ENCODE assay signal across 8 cellular contexts in the genomic region with DNA sequence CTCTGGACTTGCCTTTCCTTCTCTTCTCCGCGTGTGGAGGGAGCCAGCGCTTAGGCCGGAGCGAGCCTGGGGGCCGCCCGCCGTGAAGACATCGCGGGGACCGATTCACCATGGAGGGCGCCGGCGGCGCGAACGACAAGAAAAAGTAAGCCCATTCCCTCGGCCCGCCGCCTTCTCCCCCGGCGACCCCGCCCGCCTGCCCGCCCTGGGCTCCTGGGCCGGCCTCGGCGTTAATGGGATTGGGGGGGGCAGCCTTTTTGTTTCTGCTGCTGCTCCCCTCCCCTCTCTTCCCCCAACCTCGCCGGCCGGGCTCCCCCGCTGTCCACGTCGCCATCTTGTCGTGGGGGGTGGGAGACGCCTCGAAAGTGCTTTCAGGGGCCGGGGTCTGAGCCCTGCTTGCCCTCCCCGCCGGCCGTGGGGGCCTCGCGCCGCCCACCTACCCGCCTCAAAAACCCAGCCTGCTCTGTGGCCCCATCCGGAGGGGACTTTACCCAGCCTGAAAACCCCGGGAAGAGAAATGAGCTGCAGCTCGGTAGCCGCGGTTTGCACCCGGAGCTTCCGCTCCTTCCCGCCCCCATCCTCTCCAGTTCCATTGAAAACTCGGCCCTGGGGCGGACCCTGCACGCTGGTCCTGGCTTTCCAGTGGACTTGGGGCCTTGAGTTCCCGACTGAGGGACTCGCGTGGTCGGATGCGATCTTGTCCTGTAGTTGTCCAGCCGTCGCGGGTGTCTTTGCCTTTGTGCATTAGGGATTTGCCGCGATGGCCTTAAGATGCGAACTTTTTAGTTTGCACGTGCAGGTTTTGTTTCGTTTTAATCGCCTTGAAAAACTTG. TPM values are rescaled to one million over a fixed set of nuclear protein-coding genes. Genes with fewer than 3 reads are reported as not detected.
DNase-seq lines count a peak whose midpoint lies in the region; ATAC-seq and TF ChIP-seq lines count a peak whose summit lies in the region.

No MANE protein-coding gene starts in this region.

- H3K9ac ChIP-seq in stomach smooth muscle (ENCODE audit: low read length in 2 of 2), result peak overlapping the region; percentile 76 to 88

- peaks cover 56% of the 10 kb centered on the region for H3K79me2 ChIP-seq in PC-9 (ENCODE audit: low read depth)

- no peak overlapping the region for H2AFZ ChIP-seq in PC-9

- H3K4me3 Mint-ChIP-seq in natural killer cell, result peak overlapping the region; percentile 97

- POLR2A ChIA-PET in PC-9 (lab: Charles Lee; ENCODE audit: unreplicated experiment), result interaction anchor here (0.6 to 1.0 kb wide), 5 partner anchors 19 to 232 kb away, joined by 3 to 20 read pairs (median 4); no protein-coding TSS in a partner anchor

- peaks cover 2 to 6% of the 10 kb centered on the region in 2 donors for H3K27me3 Mint-ChIP-seq in natural killer cell (ENCODE audit: low read depth in 2 of 2)

- H3K4me1 ChIP-seq in PC-9 (replicated peaks; ENCODE audit: insufficient read depth) (peaks cover 36% of the 10 kb centered on the region), stomach smooth muscle (ENCODE audit: control insufficient read depth, insufficient read depth, low read length) (peaks cover 3% of the 10 kb centered on the region)

- no peaks in the 10 kb centered on the region for H3K9me2 ChIP-seq in PC-9 (ENCODE audit: insufficient read depth)

- H3F3A ChIP-seq in PC-9 (ENCODE audit: insufficient read depth, low read depth), result peaks cover 9% of the 10 kb centered on the region

- intact Hi-C loops in PC-9 (cut with micrococcal nuclease; ENCODE audit: unreplicated experiment), result loop anchor here (1.0 to 5.0 kb wide), 7 partner anchors 34 to 224 kb away; no protein-coding TSS in a partner anchor
- intact Hi-C loops in natural killer cell (cut with micrococcal nuclease), result loop anchor here (1.0 to 10.0 kb wide), 5 partner anchors 25 to 369 kb away; a partner anchor contains a TSS

- no peaks in the 10 kb centered on the region for H3K9me3 ChIP-seq in PC-9 (ENCODE audit: insufficient read depth, low read depth)
- H3K9me3 ChIP-seq in stomach smooth muscle (ENCODE audit: control insufficient read depth in 2 of 2, low read length in 2 of 2), result no peaks in the 10 kb centered on the region

- H3K4me3 ChIP-seq in PC-9 (peak overlapping the region; percentile 85), fibroblast of mammary gland (ENCODE audit: control insufficient read depth, low read depth, low read length) (peak overlapping the region; percentile 89), stomach smooth muscle (ENCODE audit: low read length in 2 of 2) (peak overlapping the region; percentile 88 to 94)

- peak overlapping the region; percentile 95 for H3K4me2 ChIP-seq in PC-9

- H3K27ac Mint-ChIP-seq in natural killer cell, result peak overlapping the region; percentile 95 to 97

- H3K36me3 Mint-ChIP-seq in natural killer cell, result no peaks in the 10 kb centered on the region

- H4K20me1 ChIP-seq in PC-9 (ENCODE audit: insufficient read depth), result peaks cover 50% of the 10 kb centered on the region

- ATAC-seq in GM19395 (IDR thresholded peaks at IDR 0.05; ENCODE audit: unreplicated experiment), result peak; percentile 23
- peak in 1 of 3 donors; percentile 3 for ATAC-seq in natural killer cell

- H3K27me3 ChIP-seq in PC-9 (ENCODE audit: insufficient read depth, low read depth) (no peaks in the 10 kb centered on the region), stomach smooth muscle (ENCODE audit: control insufficient read depth in 1 of 2, insufficient read depth in 2 of 2, low read length in 2 of 2) (no peaks in the 10 kb centered on the region)

- H3K4me1 Mint-ChIP-seq in natural killer cell, result peaks cover 52 to 56% of the 10 kb centered on the region in 2 donors

- TF ChIP-seq CTCF in PC-9 (conservative IDR thresholded peaks at IDR 0.05), result no peak
- no peak for TF ChIP-seq CTCF in fibroblast of mammary gland (conservative IDR thresholded peaks at IDR 0.05; ENCODE audit: control insufficient read depth, insufficient read depth, low read depth, low read length)
- no peak for TF ChIP-seq CTCF in natural killer cell (IDR thresholded peaks at IDR 0.05)

- H3K36me3 ChIP-seq in PC-9 (ENCODE audit: low read depth), result peaks cover 28% of the 10 kb centered on the region
- no peaks in the 10 kb centered on the region for H3K36me3 ChIP-seq in stomach smooth muscle (ENCODE audit: control insufficient read depth in 2 of 2, insufficient read depth in 2 of 2, low read length in 2 of 2)

- TSS peak; percentile 46 for BruUV-seq in PC-9 (replicated peaks; lab: Mats Ljungman, UMichigan)

- CTCF ChIA-PET in PC-9 (lab: Charles Lee), result interaction anchor here (0.6 kb wide), 1 partner anchor 974 kb away, joined by 3 read pairs; no protein-coding TSS in a partner anchor

- DNase-seq in Ammon's horn (ENCODE audit: low spot score) (peak; percentile 60), HT1080 (ENCODE audit: low read depth) (peak; percentile 72), PC-9 (peak in 1 of 2 experiments; percentile 42), activated T-helper 1 cell treated with Interleukin-2 at 50 U/mL for 16 hours (ENCODE audit: low read depth) (peak; percentile 24), fibroblast of mammary gland (ENCODE audit: low read depth) (no peak), natural killer cell (peak; percentile 53)

- peaks cover 0 to 2% of the 10 kb centered on the region in 2 donors for H3K9me3 Mint-ChIP-seq in natural killer cell

- peak overlapping the region; percentile 93 for H3K27ac ChIP-seq in PC-9
- peak overlapping the region; percentile 76 for H3K27ac ChIP-seq in stomach smooth muscle (ENCODE audit: low read length)

RNA-seq across cellular contexts. Expression of a gene that starts 0.6 kb away (rescaled TPM):
- total RNA-seq in HT1080 (2014; rRNA removed; shearing (Covaris generic)), result 153 and 176 TPM in 2 replicates
- polyA plus RNA-seq in HT1080 (2015; cell fraction: cytosol; rRNA removed), result 153 and 197 TPM in 2 replicates
- polyA plus RNA-seq in HT1080 (2015; cell fraction: nucleus; rRNA removed), result 399 and 406 TPM in 2 replicates
- total RNA-seq in PC-9 (2021) (146 and 154 TPM in 2 replicates), natural killer cell (100 to 1,000 TPM; 174 to 184 (median 177) TPM)
